12 cellular contexts compared by ENCODE assay signal in genomic region chr1:204751883-204752687, GRCh38.
DNase-seq lines count a peak whose midpoint lies in the region; ATAC-seq and TF ChIP-seq lines count a peak whose summit lies in the region.
"Had no signal": no experiment of that assay in that cellular context is flagged by ENCODE, and none has a peak within 500 bp of the region (broad histone marks: within the 10 kb centered on the region; RNA-seq: fewer than 3 reads in every experiment).

No MANE protein-coding gene starts in this region.

- H3K9me3 ChIP-seq in ES-I3 (ENCODE audit: control insufficient read depth, insufficient read depth, low read length): no peaks in the 10 kb centered on the region
- no peaks in the 10 kb centered on the region for H3K9me3 ChIP-seq in CD4-positive, alpha-beta T cell (ENCODE audit: control insufficient read depth, low read length)

- H3K4me1 Mint-ChIP-seq in chondrocyte (ENCODE audit: low read depth) (no peaks in the 10 kb centered on the region), nephron progenitor cell (peaks cover 5% of the 10 kb centered on the region)
- H3K4me1 Mint-ChIP-seq in CD4-positive, alpha-beta T cell (ENCODE audit: low read depth): no peaks in the 10 kb centered on the region

- no peaks in the 10 kb centered on the region for H3K36me3 Mint-ChIP-seq in chondrocyte (ENCODE audit: low read depth)
- H3K36me3 Mint-ChIP-seq in nephron progenitor cell (ENCODE audit: low read depth): no peaks in the 10 kb centered on the region
- no peaks in the 10 kb centered on the region for H3K36me3 Mint-ChIP-seq in CD4-positive, alpha-beta T cell (ENCODE audit: low read depth)
- H3K36me3 Mint-ChIP-seq: CD8-positive, alpha-beta T cell; naive thymus-derived CD4-positive, alpha-beta T cell had no signal

- ATAC-seq in CD4-positive, alpha-beta T cell (ENCODE audit: poor library complexity): no peak
- ATAC-seq in HG03469 (IDR thresholded peaks at IDR 0.05; ENCODE audit: unreplicated experiment): no peak
- ATAC-seq: CD8-positive, alpha-beta T cell; naive thymus-derived CD4-positive, alpha-beta T cell had no signal

- CTCF ChIA-PET in CD4-positive, alpha-beta T cell (lab: Charles Lee): no interaction called here

- peak; percentile 25 for TF ChIP-seq CTCF in chondrocyte (IDR thresholded peaks at IDR 0.05)
- TF ChIP-seq CTCF in nephron progenitor cell (IDR thresholded peaks at IDR 0.05): no peak
- TF ChIP-seq CTCF in CD4-positive, alpha-beta T cell (IDR thresholded peaks at IDR 0.05): no peak

- intact Hi-C loops in CD4-positive, alpha-beta T cell (cut with DNase I, micrococcal nuclease): no loop called here

- H3K27ac Mint-ChIP-seq in chondrocyte (ENCODE audit: unreplicated experiment): no peak overlapping the region
- H3K27ac Mint-ChIP-seq in nephron progenitor cell: no peak overlapping the region
- no peak overlapping the region for H3K27ac Mint-ChIP-seq in CD4-positive, alpha-beta T cell
- H3K27ac Mint-ChIP-seq: activated T-cell treated with anti-CD3 and anti-CD28 coated beads, Interleukin-2, amount 50 U/mL, for 24 hours; CD8-positive, alpha-beta T cell; dendritic cell treated with granulocyte-macrophage colony-stimulating factor and Interleukin-4, amounts not matched to agents 40 ng/mL and 50 ng/mL, for 4 days; naive thymus-derived CD4-positive, alpha-beta T cell had no signal

- no peak overlapping the region for H3K27ac ChIP-seq in CD4-positive, alpha-beta T cell (ENCODE audit: low read depth, low read length)

- H3K4me3 Mint-ChIP-seq in chondrocyte (ENCODE audit: unreplicated experiment): no peak overlapping the region
- H3K4me3 Mint-ChIP-seq in nephron progenitor cell: no peak overlapping the region
- H3K4me3 Mint-ChIP-seq in CD4-positive, alpha-beta T cell: no peak overlapping the region
- H3K4me3 Mint-ChIP-seq: activated T-cell treated with anti-CD3 and anti-CD28 coated beads, Interleukin-2, amount 50 U/mL, for 24 hours; CD8-positive, alpha-beta T cell; dendritic cell treated with granulocyte-macrophage colony-stimulating factor and Interleukin-4, amounts not matched to agents 40 ng/mL and 50 ng/mL, for 4 days; naive thymus-derived CD4-positive, alpha-beta T cell had no signal

- no peaks in the 10 kb centered on the region for H3K27me3 ChIP-seq in CD4-positive, alpha-beta T cell (ENCODE audit: control insufficient read depth, insufficient read depth, low read length)

- no peaks in the 10 kb centered on the region for H3K36me3 ChIP-seq in ES-I3 (ENCODE audit: insufficient read depth, low read length)

- no peaks in the 10 kb centered on the region for H3K9me3 Mint-ChIP-seq in chondrocyte (ENCODE audit: low read depth)
- H3K9me3 Mint-ChIP-seq in nephron progenitor cell: no peaks in the 10 kb centered on the region
- H3K9me3 Mint-ChIP-seq in CD4-positive, alpha-beta T cell: no peaks in the 10 kb centered on the region
- H3K9me3 Mint-ChIP-seq: activated T-cell treated with anti-CD3 and anti-CD28 coated beads, Interleukin-2, amount 50 U/mL, for 24 hours; CD8-positive, alpha-beta T cell; dendritic cell treated with granulocyte-macrophage colony-stimulating factor and Interleukin-4, amounts not matched to agents 40 ng/mL and 50 ng/mL, for 4 days; naive thymus-derived CD4-positive, alpha-beta T cell had no signal

- H3K9ac ChIP-seq in ES-I3 (ENCODE audit: low read depth, low read length): peak overlapping the region; percentile 38; the same call in 1 of the 2 replicates

- peaks cover 4% of the 10 kb centered on the region; the same call in 1 of the 2 replicates for H3K4me1 ChIP-seq in ES-I3 (ENCODE audit: insufficient read depth, low read length)

- POLR2A ChIA-PET in CD4-positive, alpha-beta T cell (lab: Charles Lee): no interaction called here

- H3K27me3 Mint-ChIP-seq in chondrocyte (ENCODE audit: low read depth) (peaks cover 51% of the 10 kb centered on the region), nephron progenitor cell (ENCODE audit: low read depth, poor library complexity) (peaks cover 21% of the 10 kb centered on the region)
- peaks cover 4% of the 10 kb centered on the region for H3K27me3 Mint-ChIP-seq in CD4-positive, alpha-beta T cell
- H3K27me3 Mint-ChIP-seq: activated T-cell treated with anti-CD3 and anti-CD28 coated beads, Interleukin-2, amount 50 U/mL, for 24 hours had no signal

- DNase-seq in M059J (ENCODE audit: low read depth) (peak; percentile 36), chondrocyte (ENCODE audit: low spot score) (no peak), nephron progenitor cell (peak; percentile 32), NCI-H2107 treated with DMSO at 0.1 percent for 48 hours (lab: John Stamatoyannopoulos, UW; ENCODE audit: unreplicated experiment) (no peak)
- DNase-seq in CD4-positive, alpha-beta T cell: no peak
- DNase-seq: activated T-cell treated with anti-CD3 and anti-CD28 coated beads, Interleukin-2, amount 50 U/mL, for 24 hours; CD8-positive, alpha-beta T cell; MM.1S; naive thymus-derived CD4-positive, alpha-beta T cell had no signal

Comparison
In these comparisons a context has a peak if more than half of its experiments do, and no peak if none do; other contexts are left out.
1. DNase-seq: peak in M059J (single experiment) and nephron progenitor cell (single experiment); none in chondrocyte (single experiment), CD4-positive, alpha-beta T cell (0 of 10) and NCI-H2107 treated with DMSO at 0.1 percent for 48 hours (single experiment).